ENCODE assay signal across 9 cellular contexts in genomic region chr14:105069887-105070759, GRCh38. TPM values are rescaled to one million over a fixed set of nuclear protein-coding genes. Genes with fewer than 3 reads are reported as not detected.
DNase-seq lines count a peak whose midpoint lies in the region; ATAC-seq and TF ChIP-seq lines count a peak whose summit lies in the region.
"Had no signal": no experiment of that assay in that cellular context is flagged by ENCODE, and none has a peak within 500 bp of the region (broad histone marks: within the 10 kb centered on the region; RNA-seq: fewer than 3 reads in every experiment).

No MANE protein-coding gene starts in this region.

- no peaks in the 10 kb centered on the region for H3K36me3 Mint-ChIP-seq in WTC11

- no peak overlapping the region for H3K4me3 Mint-ChIP-seq in WTC11

- no peaks in the 10 kb centered on the region for H3K9me3 ChIP-seq in heart left ventricle
- no peaks in the 10 kb centered on the region for H3K9me3 ChIP-seq in upper lobe of right lung

- ATAC-seq in GM21529 (IDR thresholded peaks at IDR 0.05; ENCODE audit: unreplicated experiment) (peak; percentile 36), heart left ventricle (peak in 3 of 4 donors; percentile 13 to 56 (median 30)), upper lobe of right lung (peak; percentile 52), WTC11 (no peak)

- TF ChIP-seq POLR2A in heart left ventricle (IDR thresholded peaks at IDR 0.05) = no peak

- POLR2A ChIA-PET in GM10248 (lab: Yijun Ruan, JAX) (no interaction called here), WTC11 (lab: Charles Lee) (no interaction called here)

- H3K27me3 Mint-ChIP-seq in WTC11 (ENCODE audit: low read depth) = no peaks in the 10 kb centered on the region

- no peaks in the 10 kb centered on the region for H3K9me3 Mint-ChIP-seq in WTC11

- intact Hi-C loops in heart left ventricle (cut with DNase I) = no loop called here
- intact Hi-C loops in upper lobe of right lung (cut with DNase I) = no loop called here

- H3K27ac Mint-ChIP-seq in WTC11 = no peak overlapping the region

- 73 to 79% (median 76%) methylated on average over 20 of the region's 20 CpGs for WGBS in heart left ventricle, 4 donors

- H3K27ac ChIP-seq in heart left ventricle (peak overlapping the region in 2 of 12 donors; percentile 32 to 77), upper lobe of right lung (peak overlapping the region; percentile 42)

- no peaks in the 10 kb centered on the region for H3K4me1 Mint-ChIP-seq in WTC11

- H3K4me1 ChIP-seq in heart left ventricle (peaks cover 0 to 65% (median 5%) of the 10 kb centered on the region in 12 donors), upper lobe of right lung (peaks cover 9% of the 10 kb centered on the region)

- H3K27me3 ChIP-seq in heart left ventricle (peaks cover 0 to 23% (median 3%) of the 10 kb centered on the region in 9 donors), upper lobe of right lung (no peaks in the 10 kb centered on the region)

- no peaks in the 10 kb centered on the region for H3K36me3 ChIP-seq in heart left ventricle
- H3K36me3 ChIP-seq in upper lobe of right lung = no peaks in the 10 kb centered on the region

- no peak for TF ChIP-seq CTCF in GM10248 (IDR thresholded peaks at IDR 0.05; ENCODE audit: control extremely low read depth, extremely low read depth, low read depth, missing control alignments)
- no peak for TF ChIP-seq CTCF in heart left ventricle (IDR thresholded peaks at IDR 0.05)
- no peak for TF ChIP-seq CTCF in upper lobe of right lung (IDR thresholded peaks at IDR 0.05)
- TF ChIP-seq CTCF in WTC11 (IDR thresholded peaks at IDR 0.05) = no peak

- H3K4me3 ChIP-seq in heart left ventricle = peak overlapping the region in 1 of 12 donors; percentile 16
- no peak overlapping the region for H3K4me3 ChIP-seq in upper lobe of right lung

- CTCF ChIA-PET in GM10248 (lab: Yijun Ruan, JAX) (interaction anchor here (0.8 to 9.8 kb wide), 7 partner anchors 9 to 411 kb away, joined by 3 to 128 read pairs (median 3); no protein-coding TSS in a partner anchor), WTC11 (lab: Charles Lee) (interaction anchor here (0.6 to 2.9 kb wide), 2 partner anchors 20 to 416 kb away, joined by 8 to 11 read pairs; partner anchors contain the start of gene CRIP1)

- peak; percentile 83 for DNase-seq in GM10248 (ENCODE audit: extremely low spot score)
- DNase-seq in MV-4-11 (lab: John Stamatoyannopoulos, UW) = peak; percentile 98
- peak in 3 of 5 donors; percentile 52 to 71 (median 69) for DNase-seq in heart left ventricle
- peak; percentile 74 for DNase-seq in upper lobe of right lung
- DNase-seq in WTC11 (ENCODE audit: low spot score) = no peak
- DNase-seq in NCI-H1694 (lab: John Stamatoyannopoulos, UW) = no peak
- no peak for DNase-seq in NCI-H2171 treated with DMSO at 0.1 percent for 48 hours (lab: John Stamatoyannopoulos, UW)

TF ChIP-seq in WTC11, 78 proteins besides CTCF, POLR2A, EP300 and RAD21:
- TF ChIP-seq ZBTB21 (CRISPR knock-in tag; IDR thresholded peaks at IDR 0.05; ENCODE audit: borderline replicate concordance) = no peak

RNA-seq across cellular contexts. Expression of gene GPR132, which starts 4.9 kb away (rescaled TPM):
- 1 to 10 TPM in 3 of 9 donors, under 1 TPM in 6; 0.27 to 5.3 (median 0.77) TPM for total RNA-seq in heart left ventricle
- polyA plus RNA-seq in heart left ventricle = under 1 TPM; 0.50 to 0.51 TPM
- 6.7 TPM for total RNA-seq in upper lobe of right lung
- total RNA-seq in WTC11 (2021) = 0.09 to 0.13 TPM in 2 of 3 replicates, not detected in the other
- total RNA-seq: M059J had no signal

RNA-seq across cellular contexts. Expression of gene CDCA4, which starts 49.2 kb away (rescaled TPM):
- total RNA-seq in heart left ventricle (1 to 10 TPM; 1.4 to 6.0 (median 2.4) TPM), upper lobe of right lung (4.1 TPM), WTC11 (2021) (55.9 to 63.3 TPM (median 58.3 TPM) in 3 replicates)
- 1 to 10 TPM; 2.3 to 3.3 TPM for polyA plus RNA-seq in heart left ventricle

Comparison
In these comparisons a context has a peak if more than half of its experiments do, and no peak if none do; other contexts are left out.
1. DNase-seq: peak in GM10248 (single experiment), MV-4-11 (single experiment), heart left ventricle (3 of 5) and upper lobe of right lung (single experiment); none in WTC11 (single experiment), NCI-H1694 (single experiment) and NCI-H2171 treated with DMSO at 0.1 percent for 48 hours (single experiment).